15 cellular contexts compared by ENCODE assay signal in genomic region chr7:131021902-131022301, GRCh38.
DNase-seq lines count a peak whose midpoint lies in the region; ATAC-seq and TF ChIP-seq lines count a peak whose summit lies in the region.
"Had no signal": no experiment of that assay in that cellular context is flagged by ENCODE, and none has a peak within 500 bp of the region (broad histone marks: within the 10 kb centered on the region; RNA-seq: fewer than 3 reads in every experiment).

No MANE protein-coding gene starts in this region.

- peak; percentile 7 for ATAC-seq in GM19452 (IDR thresholded peaks at IDR 0.05; ENCODE audit: unreplicated experiment)
- ATAC-seq in activated CD8-positive, alpha-beta T cell treated with anti-CD3 and anti-CD28 coated beads, Interleukin-2, amount 10 ng/mL, durations not matched to agents 7 days and 5 days, result no peak
- ATAC-seq in natural killer cell, result no peak
- ATAC-seq: heart left ventricle had no signal

- H3K27ac ChIP-seq in CD8-positive, alpha-beta memory T cell (ENCODE audit: low read depth, low read length), result no peak overlapping the region
- H3K27ac ChIP-seq: heart left ventricle, parathyroid adenoma had no signal

- H3K4me1 Mint-ChIP-seq in CD8-positive, alpha-beta memory T cell, result peaks cover 80 to 96% (median 90%) of the 10 kb centered on the region in 3 donors
- peaks cover 34% of the 10 kb centered on the region for H3K4me1 Mint-ChIP-seq in activated CD8-positive, alpha-beta T cell treated with anti-CD3 and anti-CD28 coated beads, Interleukin-2, amount 10 ng/mL, durations not matched to agents 7 days and 5 days (ENCODE audit: low read depth)
- H3K4me1 Mint-ChIP-seq in natural killer cell, result peaks cover 74 to 76% of the 10 kb centered on the region in 2 donors

- H3K36me3 Mint-ChIP-seq in CD8-positive, alpha-beta memory T cell, result peaks cover 3 to 62% (median 8%) of the 10 kb centered on the region in 3 donors
- peaks cover 18% of the 10 kb centered on the region for H3K36me3 Mint-ChIP-seq in activated CD8-positive, alpha-beta T cell treated with anti-CD3 and anti-CD28 coated beads, Interleukin-2, amount 10 ng/mL, durations not matched to agents 7 days and 5 days (ENCODE audit: low read depth)
- no peaks in the 10 kb centered on the region for H3K36me3 Mint-ChIP-seq in natural killer cell

- POLR2A ChIA-PET in CD8-positive, alpha-beta memory T cell (lab: Charles Lee), result no interaction called here
- POLR2A ChIA-PET in activated CD8-positive, alpha-beta T cell treated with anti-CD3 and anti-CD28 coated beads, Interleukin-2, amount 10 ng/mL, durations not matched to agents 7 days and 5 days (lab: Charles Lee), result interaction anchor here (1.2 to 1.3 kb wide), 3 partner anchors 9 to 109 kb away, joined by 3 to 5 read pairs (median 3); no protein-coding TSS in a partner anchor

- no peaks in the 10 kb centered on the region for H3K9me3 ChIP-seq in CD8-positive, alpha-beta memory T cell (ENCODE audit: low read length)
- H3K9me3 ChIP-seq: heart left ventricle had no signal

- H3K9me3 Mint-ChIP-seq in CD8-positive, alpha-beta memory T cell, result no peaks in the 10 kb centered on the region
- peaks cover 8% of the 10 kb centered on the region for H3K9me3 Mint-ChIP-seq in activated CD8-positive, alpha-beta T cell treated with anti-CD3 and anti-CD28 coated beads, Interleukin-2, amount 10 ng/mL, durations not matched to agents 7 days and 5 days (ENCODE audit: insufficient read depth)
- no peaks in the 10 kb centered on the region for H3K9me3 Mint-ChIP-seq in natural killer cell

- no peak for TF ChIP-seq CTCF in natural killer cell (IDR thresholded peaks at IDR 0.05)

- H3K27me3 Mint-ChIP-seq in CD8-positive, alpha-beta memory T cell, result peaks cover 0 to 2% of the 10 kb centered on the region in 2 donors
- H3K27me3 Mint-ChIP-seq in activated CD8-positive, alpha-beta T cell treated with anti-CD3 and anti-CD28 coated beads, Interleukin-2, amount 10 ng/mL, durations not matched to agents 7 days and 5 days (ENCODE audit: low read depth), result no peaks in the 10 kb centered on the region
- no peaks in the 10 kb centered on the region for H3K27me3 Mint-ChIP-seq in natural killer cell (ENCODE audit: low read depth in 2 of 2)

- peaks cover 73% of the 10 kb centered on the region for H3K4me1 ChIP-seq in CD8-positive, alpha-beta memory T cell (ENCODE audit: insufficient read depth, low read length)

- no peak for DNase-seq in CD8-positive, alpha-beta memory T cell
- DNase-seq in activated CD8-positive, alpha-beta T cell treated with anti-CD3 and anti-CD28 coated beads, Interleukin-2, amount 10 ng/mL, durations not matched to agents 7 days and 5 days, result no peak
- DNase-seq in natural killer cell (no peak), RKO (ENCODE audit: low spot score) (no peak), amygdala (lab: John Stamatoyannopoulos, UW) (no peak)
- no peak for DNase-seq in stimulated activated CD4-positive, alpha-beta T cell treated with anti-CD3 and anti-CD28 coated beads, Interleukin-4, amount 100 ng/mL, for 4 hours
- DNase-seq: activated CD4-positive, CD25-positive, alpha-beta regulatory T cell treated with anti-CD3 and anti-CD28 coated beads, Interleukin-2, amount 50 U/mL, for 72 hours; heart left ventricle; NCI-H1105; NCI-H526 treated with DMSO at 0.1 percent for 48 hours; SIG-M5; stimulated activated CD4-positive, alpha-beta T cell treated with anti-CD3 and anti-CD28 coated beads, Interleukin-2, amount 100 ng/mL, for 24 hours had no signal

- peak overlapping the region; percentile 58 to 86 (median 71) for H3K27ac Mint-ChIP-seq in CD8-positive, alpha-beta memory T cell
- peak overlapping the region; percentile 66 for H3K27ac Mint-ChIP-seq in activated CD8-positive, alpha-beta T cell treated with anti-CD3 and anti-CD28 coated beads, Interleukin-2, amount 10 ng/mL, durations not matched to agents 7 days and 5 days
- H3K27ac Mint-ChIP-seq in natural killer cell, result peak overlapping the region; percentile 25 to 30

- no peaks in the 10 kb centered on the region for H3K27me3 ChIP-seq in CD8-positive, alpha-beta memory T cell (ENCODE audit: insufficient read depth, low read length, poor library complexity, severe bottlenecking)
- H3K27me3 ChIP-seq: heart left ventricle had no signal

- intact Hi-C loops in natural killer cell (cut with micrococcal nuclease), result no loop called here

- CTCF ChIA-PET in CD8-positive, alpha-beta memory T cell (lab: Charles Lee), result interaction anchor here (1.4 to 2.2 kb wide), 2 partner anchors 19 to 125 kb away, joined by 4 to 5 read pairs; no protein-coding TSS in a partner anchor
- CTCF ChIA-PET in activated CD8-positive, alpha-beta T cell treated with anti-CD3 and anti-CD28 coated beads, Interleukin-2, amount 10 ng/mL, durations not matched to agents 7 days and 5 days (lab: Charles Lee), result interaction anchor here (0.7 to 5.7 kb wide), 4 partner anchors 9 to 62 kb away, joined by 3 to 26 read pairs (median 13); no protein-coding TSS in a partner anchor

- peak overlapping the region; percentile 17 to 82 (median 69) for H3K4me3 Mint-ChIP-seq in CD8-positive, alpha-beta memory T cell
- H3K4me3 Mint-ChIP-seq in activated CD8-positive, alpha-beta T cell treated with anti-CD3 and anti-CD28 coated beads, Interleukin-2, amount 10 ng/mL, durations not matched to agents 7 days and 5 days, result no peak overlapping the region
- H3K4me3 Mint-ChIP-seq in natural killer cell, result peak overlapping the region; percentile 21

- H3K36me3 ChIP-seq in CD8-positive, alpha-beta memory T cell (ENCODE audit: insufficient read depth, low read length), result no peaks in the 10 kb centered on the region

- H3K4me3 ChIP-seq in CD8-positive, alpha-beta memory T cell (ENCODE audit: low read length), result peak overlapping the region; percentile 24
- H3K4me3 ChIP-seq: heart left ventricle, lung had no signal
